In genomic region chr11:119712459-119713360, GRCh38 we compare ENCODE assay signal across 15 cellular contexts. TPM values are rescaled to one million over a fixed set of nuclear protein-coding genes. Genes with fewer than 3 reads are reported as not detected.
DNase-seq lines count a peak whose midpoint lies in the region; ATAC-seq and TF ChIP-seq lines count a peak whose summit lies in the region.
"Had no signal": no experiment of that assay in that cellular context is flagged by ENCODE, and none has a peak within 500 bp of the region (broad histone marks: within the 10 kb centered on the region; RNA-seq: fewer than 3 reads in every experiment).

No MANE protein-coding gene starts in this region.

- H3K27ac ChIP-seq in RWPE1 (peak overlapping the region; percentile 68), upper lobe of right lung (no peak overlapping the region)
- H3K27ac ChIP-seq: heart right ventricle had no signal

- H3K9me3 ChIP-seq in upper lobe of right lung, result no peaks in the 10 kb centered on the region
- H3K9me3 ChIP-seq: heart right ventricle had no signal

- no peaks in the 10 kb centered on the region for H3K4me1 ChIP-seq in upper lobe of right lung

- no peak for TF ChIP-seq CTCF in RWPE1 (conservative IDR thresholded peaks at IDR 0.05; ENCODE audit: low read depth)
- no peak for TF ChIP-seq CTCF in upper lobe of right lung (IDR thresholded peaks at IDR 0.05)

- CTCF ChIA-PET in RWPE1 (lab: Yijun Ruan, JAX), result interaction anchor here (1.0 to 1.5 kb wide), 2 partner anchors 17 kb away, joined by 3 to 6 read pairs; no protein-coding TSS in a partner anchor

- no peaks in the 10 kb centered on the region for H3K36me3 ChIP-seq in upper lobe of right lung
- H3K36me3 ChIP-seq: heart right ventricle had no signal

- intact Hi-C loops in upper lobe of right lung (cut with DNase I), result no loop called here

- H3K4me3 ChIP-seq in upper lobe of right lung, result no peak overlapping the region
- H3K4me3 ChIP-seq: heart right ventricle had no signal

- ATAC-seq in left lobe of liver (peak; percentile 67), upper lobe of right lung (peak; percentile 51)
- ATAC-seq: heart right ventricle had no signal

- DNase-seq in Kasumi-1 (lab: John Stamatoyannopoulos, UW) (peak; percentile 50 to 63), RWPE1 (ENCODE audit: low spot score) (no peak), left lobe of liver (ENCODE audit: low spot score) (no peak), upper lobe of right lung (no peak), GOT3 (lab: John Stamatoyannopoulos, UW) (no peak), GDM1 (lab: John Stamatoyannopoulos, UW) (no peak), cerebellum (ENCODE audit: low spot score) (no peak)
- DNase-seq: activated CD4-positive, alpha-beta T cell treated with anti-CD3 and anti-CD28 coated beads for 4 hours; C1 segment of cervical spinal cord; effector CD4-positive, alpha-beta T cell; heart right ventricle; islet precursor cell; NCI-H1092; NCI-H774; T-helper 2 cell had no signal

- POLR2A ChIA-PET in RWPE1 (lab: Yijun Ruan, JAX; ENCODE audit: low non-redundant PET), result no interaction called here

- H3K27me3 ChIP-seq in upper lobe of right lung, result no peaks in the 10 kb centered on the region
- H3K27me3 ChIP-seq: heart right ventricle had no signal

RNA-seq across cellular contexts. Expression of gene NECTIN1, which starts 16.3 kb away (rescaled TPM):
- 6.5 TPM for total RNA-seq in left lobe of liver
- 10.4 TPM for total RNA-seq in upper lobe of right lung
- total RNA-seq in cerebellum, result 20.1 TPM

Comparison
In these comparisons a context has a peak if more than half of its experiments do, and no peak if none do; other contexts are left out.
1. DNase-seq: peak in Kasumi-1 (2 of 2); none in RWPE1 (single experiment), left lobe of liver (single experiment), upper lobe of right lung (single experiment), GOT3 (single experiment), GDM1 (single experiment) and cerebellum (single experiment).